ENCODE assay signal across 8 cellular contexts in genomic region chr6:169700296-169700695, GRCh38.
DNase-seq lines count a peak whose midpoint lies in the region; ATAC-seq and FAIRE-seq lines count a peak whose summit lies in the region.

No MANE protein-coding gene starts in this region.

- H3K4me3 Mint-ChIP-seq in stimulated activated naive CD8-positive, alpha-beta T cell treated with anti-CD3 and anti-CD28 coated beads, Interleukin-15, Interleukin-2, amounts not matched to agents 100 ng/mL and 50 ng/mL, for 24 hours, result peak overlapping the region; percentile 89

- no peak for DNase-seq in stimulated activated naive CD8-positive, alpha-beta T cell treated with anti-CD3 and anti-CD28 coated beads, Interleukin-15, Interleukin-2, amounts not matched to agents 100 U/mL and 50 U/mL, for 24 hours
- DNase-seq in SKM-1 (lab: John Stamatoyannopoulos, UW; ENCODE audit: unreplicated experiment), result peak; percentile 40
- peak; percentile 38 for DNase-seq in glomerular visceral epithelial cell (ENCODE audit: extremely low spot score)
- DNase-seq in RCC 7860 (ENCODE audit: low spot score), result no peak
- no peak for DNase-seq in NCI-H774 (lab: John Stamatoyannopoulos, UW)

- no peak for ATAC-seq in stimulated activated naive CD8-positive, alpha-beta T cell treated with anti-CD3 and anti-CD28 coated beads, Interleukin-15, Interleukin-2, amounts not matched to agents 100 U/mL and 50 U/mL, for 24 hours
- ATAC-seq in HG02610 (IDR thresholded peaks at IDR 0.05; ENCODE audit: unreplicated experiment), result no peak
- ATAC-seq in GM21529 (IDR thresholded peaks at IDR 0.05; ENCODE audit: unreplicated experiment), result no peak

- H3K27ac Mint-ChIP-seq in stimulated activated naive CD8-positive, alpha-beta T cell treated with anti-CD3 and anti-CD28 coated beads, Interleukin-15, Interleukin-2, amounts not matched to agents 100 ng/mL and 50 ng/mL, for 24 hours, result no peak overlapping the region

- peaks cover 31% of the 10 kb centered on the region for H3K36me3 Mint-ChIP-seq in stimulated activated naive CD8-positive, alpha-beta T cell treated with anti-CD3 and anti-CD28 coated beads, Interleukin-15, Interleukin-2, amounts not matched to agents 100 ng/mL and 50 ng/mL, for 24 hours (ENCODE audit: low read depth)

- no peak for FAIRE-seq in RCC 7860 (lab: Jason Lieb, UNC)

- H3K4me1 Mint-ChIP-seq in stimulated activated naive CD8-positive, alpha-beta T cell treated with anti-CD3 and anti-CD28 coated beads, Interleukin-15, Interleukin-2, amounts not matched to agents 100 ng/mL and 50 ng/mL, for 24 hours (ENCODE audit: low read depth), result peaks cover 46% of the 10 kb centered on the region

- H3K27me3 Mint-ChIP-seq in stimulated activated naive CD8-positive, alpha-beta T cell treated with anti-CD3 and anti-CD28 coated beads, Interleukin-15, Interleukin-2, amounts not matched to agents 100 ng/mL and 50 ng/mL, for 24 hours, result no peaks in the 10 kb centered on the region

- no peaks in the 10 kb centered on the region for H3K9me3 Mint-ChIP-seq in stimulated activated naive CD8-positive, alpha-beta T cell treated with anti-CD3 and anti-CD28 coated beads, Interleukin-15, Interleukin-2, amounts not matched to agents 100 ng/mL and 50 ng/mL, for 24 hours

Comparison
In these comparisons a context has a peak if more than half of its experiments do, and no peak if none do; other contexts are left out.
1. DNase-seq: peak in SKM-1 (single experiment) and glomerular visceral epithelial cell (single experiment); none in stimulated activated naive CD8-positive, alpha-beta T cell treated with anti-CD3 and anti-CD28 coated beads, Interleukin-15, Interleukin-2, amounts not matched to agents 100 U/mL and 50 U/mL, for 24 hours (single experiment), RCC 7860 (single experiment) and NCI-H774 (single experiment).